Comparison of ENCODE assay signal across 10 cellular contexts in the genomic region with DNA sequence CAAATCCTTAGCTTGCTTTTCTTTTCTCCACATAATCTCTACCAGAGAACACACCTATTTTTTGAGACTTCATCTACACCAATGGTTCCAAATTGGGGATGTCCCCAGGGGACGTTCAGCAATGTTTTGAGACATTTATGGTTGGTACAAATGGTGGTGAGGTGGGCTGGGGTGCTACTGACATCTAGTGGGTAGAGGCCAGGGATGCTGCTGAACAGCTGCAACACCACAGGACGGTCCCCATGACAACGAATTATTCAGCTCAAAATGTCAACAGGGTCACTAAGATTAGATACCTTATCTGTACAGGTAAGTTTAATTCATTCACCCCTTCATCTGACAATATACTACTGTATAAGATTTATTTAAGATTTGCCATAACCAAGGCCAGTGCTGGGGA. TPM values are rescaled to one million over a fixed set of nuclear protein-coding genes. Genes with fewer than 3 reads are reported as not detected.
DNase-seq lines count a peak whose midpoint lies in the region; ATAC-seq, FAIRE-seq and TF ChIP-seq lines count a peak whose summit lies in the region.
"Had no signal": no experiment of that assay in that cellular context is flagged by ENCODE, and none has a peak within 500 bp of the region (broad histone marks: within the 10 kb centered on the region; RNA-seq: fewer than 3 reads in every experiment).

No MANE protein-coding gene starts in this region.

- RAD21 ChIA-PET in GM12878 (lab: Charles Lee; ENCODE audit: unreplicated experiment) = no interaction called here

- H4K20me1 ChIP-seq in GM12878 (ENCODE audit: control insufficient read depth, insufficient read depth) = no peaks in the 10 kb centered on the region

- no peaks in the 10 kb centered on the region; the same call in 2 of the 3 replicates for H3K9me3 ChIP-seq in GM12878 (replicated peaks; ENCODE audit: control insufficient read depth, insufficient read depth, low read length)

- H3K4me2 ChIP-seq in GM12878 (ENCODE audit: control insufficient read depth, insufficient read depth) = no peak overlapping the region

- no peak overlapping the region for H3K27ac Mint-ChIP-seq in nephron

- TF ChIP-seq EP300 in GM12878 (IDR thresholded peaks at IDR 0.05; ENCODE audit: borderline replicate concordance in 1 of 2, control insufficient read depth in 1 of 2, low read depth in 2 of 2, low read length in 2 of 2) = no peak

- CTCF ChIA-PET in GM12878 (lab: Yijun Ruan, JAX) = interaction anchor here (0.6 to 2.2 kb wide), 6 partner anchors 26 to 250 kb away, joined by 3 to 7 read pairs (median 4); no protein-coding TSS in a partner anchor

- no TSS peak for BruUV-seq in GM12878 (replicated peaks; lab: Mats Ljungman, UMichigan)

- no peak overlapping the region for H3K9ac ChIP-seq in GM12878 (ENCODE audit: control insufficient read depth, insufficient read depth, low read length)

- H3K27me3 ChIP-seq in GM12878 (replicated peaks in 1 of 2; ENCODE audit: control insufficient read depth in 2 of 2, insufficient read depth in 2 of 2, low read length in 1 of 2) = no peaks in the 10 kb centered on the region
- no peaks in the 10 kb centered on the region for H3K27me3 ChIP-seq in dorsolateral prefrontal cortex

- DNase-seq in LNCaP clone FGC (ENCODE audit: low read depth) (no peak), GM12878 (ENCODE audit: low read depth, low spot score) (no peak), dorsolateral prefrontal cortex (no peak), AG08395 (ENCODE audit: low spot score) (no peak)
- DNase-seq in activated T-cell treated with anti-CD3 and anti-CD28 coated beads, Interleukin-2, amount 50 U/mL, for 1 hour = no peak
- DNase-seq: NCI-H774 had no signal

- no peaks in the 10 kb centered on the region for H3K4me1 ChIP-seq in GM12878 (ENCODE audit: control insufficient read depth, insufficient read depth, low read length)

- TF ChIP-seq CTCF in GM12872 (IDR thresholded peaks at IDR 0.05; ENCODE audit: insufficient read depth, low read depth, low read length) (peak; percentile 44), LNCaP clone FGC (IDR thresholded peaks at IDR 0.05; ENCODE audit: control insufficient read depth, extremely low read depth, insufficient read depth) (0 out of 2 replicates have a peak, but pooled peaks have one; percentile 23), GM12878 (IDR thresholded peaks at IDR 0.05 in 2 of 3, conservative IDR thresholded peaks at IDR 0.05 in 1 of 3; ENCODE audit: control insufficient read depth in 2 of 3, extremely low read depth in 1 of 3, insufficient read depth in 1 of 3, low read depth in 3 of 3, low read length in 3 of 3) (peak; percentile 35 to 40 (median 37); a peak in 4 of 6 replicates), nephron (IDR thresholded peaks at IDR 0.05; ENCODE audit: unreplicated experiment in 3 of 3) (peak in 2 of 3 experiments; percentile 11 to 16), dorsolateral prefrontal cortex (IDR thresholded peaks at IDR 0.05 in 54 of 56, conservative IDR thresholded peaks at IDR 0.05 in 2 of 56; ENCODE audit: low read depth in 1 of 56, partially characterized antibody in 56 of 56) (peak in 19 of 56 donors; percentile 3 to 43 (median 17))

- H3K36me3 Mint-ChIP-seq in nephron (ENCODE audit: low read depth) = peaks cover 64% of the 10 kb centered on the region

- H3K4me3 ChIP-seq in LNCaP clone FGC (ENCODE audit: low read depth, low read length) (no peak overlapping the region), GM12878 (no peak overlapping the region), dorsolateral prefrontal cortex (no peak overlapping the region)

- WGBS in GM12878 (ENCODE audit: insufficient coverage, insufficient replicate concordance, low lambda C conversion rate, missing lambda C conversion rate) = 59% methylated on average over 3 of the region's 3 CpGs

- ATAC-seq in GM12878 (peak; percentile 73), HG03439 (IDR thresholded peaks at IDR 0.05; ENCODE audit: unreplicated experiment) (no peak)

- H3K4me1 Mint-ChIP-seq in nephron = peaks cover 7% of the 10 kb centered on the region

- H3K4me3 Mint-ChIP-seq in nephron = no peak overlapping the region

- H3K27ac ChIP-seq in GM12878 (ENCODE audit: control insufficient read depth, insufficient read depth) (no peak overlapping the region), dorsolateral prefrontal cortex (peak overlapping the region in 20 of 59 donors; percentile 2 to 74 (median 46))

- no peaks in the 10 kb centered on the region for H3K27me3 Mint-ChIP-seq in nephron (ENCODE audit: low read depth)

- FAIRE-seq in GM12878 (lab: Jason Lieb, UNC) = no peak
- FAIRE-seq: astrocyte had no signal

- H3K9me3 Mint-ChIP-seq in nephron = peaks cover 8% of the 10 kb centered on the region

- SMC1A ChIA-PET in GM12878 (lab: Charles Lee; ENCODE audit: uncharacterized antibody, unreplicated experiment) = interaction anchor here (0.6 to 1.5 kb wide), 5 partner anchors 9 to 86 kb away, joined by 3 to 4 read pairs (median 3); no protein-coding TSS in a partner anchor

- no peak for TF ChIP-seq POLR2A in GM12878 (IDR thresholded peaks at IDR 0.05; ENCODE audit: low read depth, low read length)

- peak; percentile 50 for TF ChIP-seq RAD21 in GM12878 (IDR thresholded peaks at IDR 0.05; ENCODE audit: insufficient read depth, low read depth, low read length)

- peaks cover 0 to 6% of the 10 kb centered on the region in 2 experiments; a peak in 1 of 4 replicates for H3K36me3 ChIP-seq in GM12878 (ENCODE audit: control insufficient read depth in 2 of 2, insufficient read depth in 2 of 2, low read length in 1 of 2)

- no peaks in the 10 kb centered on the region; the same call in 1 of the 2 replicates for H3K79me2 ChIP-seq in GM12878 (ENCODE audit: control insufficient read depth, insufficient read depth, low read length)

- POLR2A ChIA-PET in GM12878 (lab: Charles Lee) = no interaction called here

- intact Hi-C loops in GM12878 (cut with micrococcal nuclease; ENCODE audit: unreplicated experiment) (loop anchor here (5.0 kb wide), 1 partner anchor 189 kb away; no protein-coding TSS in a partner anchor), dorsolateral prefrontal cortex (cut with DNase I) (no loop called here)

- no peak overlapping the region for H2AFZ ChIP-seq in GM12878 (ENCODE audit: control insufficient read depth, low read depth, low read length)

- in situ Hi-C loops in GM12878 (cut with MboI) = no loop called here

TF ChIP-seq in GM12878, 131 proteins besides CTCF, POLR2A, EP300 and RAD21:
- no peak for TF ChIP-seq FOS (IDR thresholded peaks at IDR 0.05; ENCODE audit: borderline replicate concordance, extremely low read depth, insufficient read length)
- TF ChIP-seq SMC3 (IDR thresholded peaks at IDR 0.05; ENCODE audit: borderline replicate concordance, low read length) = peak; percentile 13; the same call in 1 of the 2 replicates
- TF ChIP-seq, protein P1, sequence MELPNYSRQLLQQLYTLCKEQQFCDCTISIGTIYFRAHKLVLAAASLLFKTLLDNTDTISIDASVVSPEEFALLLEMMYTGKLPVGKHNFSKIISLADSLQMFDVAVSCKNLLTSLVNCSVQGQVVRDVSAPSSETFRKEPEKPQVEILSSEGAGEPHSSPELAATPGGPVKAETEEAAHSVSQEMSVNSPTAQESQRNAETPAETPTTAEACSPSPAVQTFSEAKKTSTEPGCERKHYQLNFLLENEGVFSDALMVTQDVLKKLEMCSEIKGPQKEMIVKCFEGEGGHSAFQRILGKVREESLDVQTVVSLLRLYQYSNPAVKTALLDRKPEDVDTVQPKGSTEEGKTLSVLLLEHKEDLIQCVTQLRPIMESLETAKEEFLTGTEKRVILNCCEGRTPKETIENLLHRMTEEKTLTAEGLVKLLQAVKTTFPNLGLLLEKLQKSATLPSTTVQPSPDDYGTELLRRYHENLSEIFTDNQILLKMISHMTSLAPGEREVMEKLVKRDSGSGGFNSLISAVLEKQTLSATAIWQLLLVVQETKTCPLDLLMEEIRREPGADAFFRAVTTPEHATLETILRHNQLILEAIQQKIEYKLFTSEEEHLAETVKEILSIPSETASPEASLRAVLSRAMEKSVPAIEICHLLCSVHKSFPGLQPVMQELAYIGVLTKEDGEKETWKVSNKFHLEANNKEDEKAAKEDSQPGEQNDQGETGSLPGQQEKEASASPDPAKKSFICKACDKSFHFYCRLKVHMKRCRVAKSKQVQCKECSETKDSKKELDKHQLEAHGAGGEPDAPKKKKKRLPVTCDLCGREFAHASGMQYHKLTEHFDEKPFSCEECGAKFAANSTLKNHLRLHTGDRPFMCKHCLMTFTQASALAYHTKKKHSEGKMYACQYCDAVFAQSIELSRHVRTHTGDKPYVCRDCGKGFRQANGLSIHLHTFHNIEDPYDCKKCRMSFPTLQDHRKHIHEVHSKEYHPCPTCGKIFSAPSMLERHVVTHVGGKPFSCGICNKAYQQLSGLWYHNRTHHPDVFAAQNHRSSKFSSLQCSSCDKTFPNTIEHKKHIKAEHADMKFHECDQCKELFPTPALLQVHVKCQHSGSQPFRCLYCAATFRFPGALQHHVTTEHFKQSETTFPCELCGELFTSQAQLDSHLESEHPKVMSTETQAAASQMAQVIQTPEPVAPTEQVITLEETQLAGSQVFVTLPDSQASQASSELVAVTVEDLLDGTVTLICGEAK (IDR thresholded peaks at IDR 0.05; ENCODE audit: borderline replicate concordance) = no peak
- 0 out of 2 replicates have a peak, but pooled peaks have one; percentile 11 for TF ChIP-seq RUNX3 (IDR thresholded peaks at IDR 0.05; ENCODE audit: low read length)

RNA-seq across cellular contexts. Expression of gene GK5, which starts 14.4 kb away (rescaled TPM):
- total RNA-seq in GM12878 (2013; cell fraction: nucleolus; rRNA removed) = 47.4 and 50.3 TPM in 2 replicates
- total RNA-seq in GM12878 (2014; rRNA removed) (9.6 and 10.4 TPM in 2 replicates), GM12878 (2014; rRNA removed; fragmentation: Illumina TruSeq; extraction: Trizol) (11.9 and 13.1 TPM in 2 replicates), GM12878 (2021) (10.2 and 10.3 TPM in 2 replicates), dorsolateral prefrontal cortex (10 to 100 TPM in 119 of 120 experiments, 1 to 10 TPM in 1; 9.8 to 33.9 (median 21.4) TPM)
- polyA plus RNA-seq in GM12878 (2011; ENCODE audit: low read depth) = 4.9 TPM
- polyA plus RNA-seq in GM12878 (2011; rRNA removed) (10.9 and 17.4 TPM in 2 replicates), GM12878 (2014; fragmentation: Illumina TruSeq; extraction: Trizol) (12.5 and 13.4 TPM in 2 replicates), GM12878 (2014; fragmentation: Nextera tagmentation; extraction: Ambion mirVana) (1 to 10 TPM; 2.1 to 2.4 TPM), GM12878 (2014; rRNA removed) (8.2 and 9.6 TPM in 2 replicates), GM12878 (2016; fragmentation: Nextera tagmentation; extraction: Ambion mirVana) (1 to 10 TPM; 8.1 to 8.9 TPM)
- 2.8 and 2.9 TPM in 2 replicates for polyA plus RNA-seq in GM12878 (2011; cell fraction: cytosol; rRNA removed)
- polyA plus RNA-seq in GM12878 (2011; cell fraction: nucleus; rRNA removed) = 10.0 and 12.7 TPM in 2 replicates
- polyA plus RNA-seq in GM12878 (2012) = 6.3 and 6.8 TPM in 2 replicates
- 2.6 and 4.0 TPM in 2 replicates for polyA minus RNA-seq in GM12878 (2011; rRNA and poly(A)+ RNA removed)
- polyA minus RNA-seq in GM12878 (2011; cell fraction: cytosol; rRNA and poly(A)+ RNA removed) = 4.3 and 6.5 TPM in 2 replicates
- polyA minus RNA-seq in GM12878 (2011; cell fraction: nucleus; rRNA and poly(A)+ RNA removed) = 6.9 and 7.9 TPM in 2 replicates
